In genomic region chr9:34603610-34604231, GRCh38 we compare ENCODE assay signal across 9 cellular contexts. TPM values are rescaled to one million over a fixed set of nuclear protein-coding genes. Genes with fewer than 3 reads are reported as not detected.
DNase-seq lines count a peak whose midpoint lies in the region; ATAC-seq, FAIRE-seq and TF ChIP-seq lines count a peak whose summit lies in the region.
"Had no signal": no experiment of that assay in that cellular context is flagged by ENCODE, and none has a peak within 500 bp of the region (broad histone marks: within the 10 kb centered on the region; RNA-seq: fewer than 3 reads in every experiment).

No MANE protein-coding gene starts in this region.

- H3K9me3 ChIP-seq in HEK293 (ENCODE audit: control insufficient read depth, insufficient read depth, low read depth, low read length) (no peaks in the 10 kb centered on the region), astrocyte (ENCODE audit: insufficient read depth, low read depth, low read length) (no peaks in the 10 kb centered on the region), small intestine (ENCODE audit: control insufficient read depth, low read depth) (no peaks in the 10 kb centered on the region)

- ATAC-seq in GM21528 (IDR thresholded peaks at IDR 0.05; ENCODE audit: low FRiP score, unreplicated experiment) = no peak

- H3K4me2 ChIP-seq in astrocyte (ENCODE audit: low read length) = no peak overlapping the region

- DNase-seq in DMS53 (lab: John Stamatoyannopoulos, UW) (peak; percentile 71), NCI-H1694 treated with DMSO at 0.1 percent for 48 hours (lab: John Stamatoyannopoulos, UW) (peak; percentile 63), T1000 (lab: John Stamatoyannopoulos, UW) (peak; percentile 18), astrocyte (ENCODE audit: low read depth) (peak; percentile 31), hepatic stellate cell (ENCODE audit: low spot score) (peak; percentile 87), small intestine (peak; percentile 78)

- peaks cover 30% of the 10 kb centered on the region for H3K27me3 Mint-ChIP-seq in astrocyte (ENCODE audit: low read depth, unreplicated experiment)

- no peaks in the 10 kb centered on the region for H3K4me1 ChIP-seq in HEK293 (ENCODE audit: control insufficient read depth, insufficient read depth, low read length)
- H3K4me1 ChIP-seq in astrocyte (ENCODE audit: insufficient read depth, low read length) = no peaks in the 10 kb centered on the region
- H3K4me1 ChIP-seq in small intestine (ENCODE audit: control insufficient read depth in 2 of 2, insufficient read depth in 1 of 2, low read depth in 1 of 2, low read length in 1 of 2) = no peaks in the 10 kb centered on the region

- H3K36me3 ChIP-seq in HEK293 (ENCODE audit: control insufficient read depth in 2 of 2, insufficient read depth in 1 of 2, low read length in 2 of 2) = no peaks in the 10 kb centered on the region
- H3K36me3 ChIP-seq in astrocyte (ENCODE audit: insufficient read depth, low read length) = no peaks in the 10 kb centered on the region
- H3K36me3 ChIP-seq in small intestine (ENCODE audit: control insufficient read depth in 2 of 2, insufficient read depth in 2 of 2, low read length in 2 of 2) = no peaks in the 10 kb centered on the region

- POLR2A ChIA-PET in HEK293 (lab: Yijun Ruan, JAX) = interaction anchor here (1.3 kb wide), 1 partner anchor 16 kb away, joined by 3 read pairs; the partner anchor contains the start of gene DCTN3

- no peak overlapping the region for H2AFZ ChIP-seq in astrocyte (ENCODE audit: low read depth, low read length)

- H3K27ac Mint-ChIP-seq in astrocyte (ENCODE audit: unreplicated experiment) = no peak overlapping the region
- H3K27ac Mint-ChIP-seq: dendritic cell treated with granulocyte-macrophage colony-stimulating factor and Interleukin-4, amounts not matched to agents 40 ng/mL and 50 ng/mL, for 4 days had no signal

- CTCF ChIA-PET in HEK293 (lab: Yijun Ruan, JAX) = interaction anchor here (0.5 to 6.1 kb wide), 56 partner anchors 10 to 1230 kb away, joined by 3 to 105 read pairs (median 5); partner anchors contain the start of genes ARID3C, DCTN3, MYORG and SIGMAR1

- no peaks in the 10 kb centered on the region for H3K36me3 Mint-ChIP-seq in astrocyte (ENCODE audit: low read depth, unreplicated experiment)

- WGBS in small intestine, 3 donors = 58 to 66% (median 60%) methylated on average over 4 of the region's 4 CpGs

- no peaks in the 10 kb centered on the region for H3K79me2 ChIP-seq in astrocyte (ENCODE audit: insufficient read depth, low read length)

- H3K27ac ChIP-seq in HEK293 (ENCODE audit: extremely low read depth, low read depth, low read length) (no peak overlapping the region), astrocyte (ENCODE audit: low read depth, low read length) (no peak overlapping the region), small intestine (ENCODE audit: low read depth in 1 of 2, low read length in 1 of 2) (no peak overlapping the region)

- H3K27me3 ChIP-seq in astrocyte (ENCODE audit: insufficient read depth, low read length) = peaks cover 18% of the 10 kb centered on the region
- no peaks in the 10 kb centered on the region for H3K27me3 ChIP-seq in small intestine (ENCODE audit: control insufficient read depth in 2 of 2, insufficient read depth in 2 of 2, low read length in 2 of 2)

- TF ChIP-seq CTCF in HEK293 (tag by site-specific recombination; IDR thresholded peaks at IDR 0.05) (peak; percentile 77), astrocyte (IDR thresholded peaks at IDR 0.05; ENCODE audit: insufficient read depth, low read depth, low read length) (peak; percentile 96)

- peaks cover 3% of the 10 kb centered on the region for H3K4me1 Mint-ChIP-seq in astrocyte (ENCODE audit: low read depth, unreplicated experiment)

- peaks cover 5% of the 10 kb centered on the region for H4K20me1 ChIP-seq in astrocyte (ENCODE audit: insufficient read depth, low read length)

- H3K9ac ChIP-seq in astrocyte (ENCODE audit: low read length) = no peak overlapping the region

- FAIRE-seq in astrocyte (lab: Jason Lieb, UNC) = peak; percentile 73
- no peak for FAIRE-seq in small intestine (lab: Jason Lieb, UNC)

- no peaks in the 10 kb centered on the region for H3K9me3 Mint-ChIP-seq in astrocyte (ENCODE audit: unreplicated experiment)
- H3K9me3 Mint-ChIP-seq: dendritic cell treated with granulocyte-macrophage colony-stimulating factor and Interleukin-4, amounts not matched to agents 40 ng/mL and 50 ng/mL, for 4 days had no signal

- H3K4me3 ChIP-seq in HEK293 (ENCODE audit: low read depth, low read length) = no peak overlapping the region
- H3K4me3 ChIP-seq in astrocyte (ENCODE audit: insufficient read depth, low read depth, low read length) = no peak overlapping the region
- H3K4me3 ChIP-seq in small intestine (ENCODE audit: low read depth in 1 of 2, low read length in 2 of 2) = no peak overlapping the region

- no peak overlapping the region for H3K4me3 Mint-ChIP-seq in astrocyte (ENCODE audit: unreplicated experiment)
- H3K4me3 Mint-ChIP-seq: dendritic cell treated with granulocyte-macrophage colony-stimulating factor and Interleukin-4, amounts not matched to agents 40 ng/mL and 50 ng/mL, for 4 days had no signal

TF ChIP-seq in HEK293, 187 proteins besides CTCF, POLR2A, EP300 and RAD21:
- TF ChIP-seq ZNF19 (tag by site-specific recombination; IDR thresholded peaks at IDR 0.05; ENCODE audit: low read depth) = no peak
- TF ChIP-seq ZNF654 (tag by site-specific recombination; IDR thresholded peaks at IDR 0.05; ENCODE audit: low read depth) = peak; percentile 87
- TF ChIP-seq ZBTB48 (tag by site-specific recombination; IDR thresholded peaks at IDR 0.05) = peak; percentile 29; the same call in 1 of the 2 replicates
- TF ChIP-seq ZNF292 (tag by site-specific recombination; IDR thresholded peaks at IDR 0.05; ENCODE audit: borderline replicate concordance, low read depth) = no peak
- 0 out of 2 replicates have a peak, but pooled peaks have one; percentile 18 for TF ChIP-seq YY1 (tag by site-specific recombination; IDR thresholded peaks at IDR 0.05)

RNA-seq across cellular contexts. Expression of gene RPP25L, which starts 8.2 kb away (rescaled TPM):
- 13.9 TPM in 2 replicates for total RNA-seq in astrocyte
- polyA plus RNA-seq in small intestine = 10 to 100 TPM; 54.5 to 93.7 (median 90.2) TPM

RNA-seq across cellular contexts. Expression of gene CNTFR, which starts 14.2 kb away (rescaled TPM):
- total RNA-seq in astrocyte = 6.6 and 7.4 TPM in 2 replicates
- 1 to 10 TPM; 1.1 to 8.7 (median 3.0) TPM for polyA plus RNA-seq in small intestine

RNA-seq across cellular contexts. Expression of gene DCTN3, which starts 16.6 kb away (rescaled TPM):
- 93.0 and 94.8 TPM in 2 replicates for total RNA-seq in astrocyte
- polyA plus RNA-seq in small intestine = 10 to 100 TPM; 81.6 to 92.9 (median 90.1) TPM

RNA-seq across cellular contexts. Expression of gene ARID3C, which starts 25.1 kb away (rescaled TPM):
- total RNA-seq in astrocyte = 0.16 and 0.19 TPM in 2 replicates
- polyA plus RNA-seq in small intestine = under 1 TPM in 1 of 3 donors, not detected in 2; 0.03 TPM

RNA-seq across cellular contexts. Expression of gene SIGMAR1, which starts 33.9 kb away (rescaled TPM):
- 73.2 and 81.3 TPM in 2 replicates for total RNA-seq in astrocyte
- 10 to 100 TPM; 41.4 to 88.8 (median 49.7) TPM for polyA plus RNA-seq in small intestine

Comparison
In these comparisons a context has a peak if more than half of its experiments do, and no peak if none do; other contexts are left out.
1. DNase-seq: peak in every context shown above with its lines; median percentile 87 in hepatic stellate cell; 78 in small intestine; 71 in DMS53; 63 in NCI-H1694 treated with DMSO at 0.1 percent for 48 hours; 31 in astrocyte; 18 in T1000.